25 cellular contexts compared by ENCODE assay signal in the genomic region with DNA sequence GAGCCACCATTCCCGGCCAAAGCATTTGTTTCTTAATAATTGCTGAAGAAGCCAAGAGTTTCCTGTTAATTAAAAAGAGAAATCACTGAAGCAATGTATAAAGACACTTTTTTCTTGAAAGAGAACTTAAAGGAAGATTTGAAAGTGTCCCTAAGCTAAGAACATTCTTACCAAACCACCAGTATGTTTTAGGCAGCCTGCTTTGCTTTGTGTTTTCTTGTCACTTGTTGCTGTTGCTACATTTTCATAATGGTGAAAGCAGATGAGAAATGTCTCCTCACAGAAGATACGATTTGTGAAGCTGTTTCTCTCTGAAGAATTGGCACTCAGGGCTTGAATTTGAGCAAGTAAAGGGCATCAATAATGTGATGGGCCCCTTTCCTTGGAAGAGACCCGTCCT.
"Had no signal": no experiment of that assay in that cellular context is flagged by ENCODE, and none has a peak within 500 bp of the region (broad histone marks: within the 10 kb centered on the region; RNA-seq: fewer than 3 reads in every experiment).

No MANE protein-coding gene starts in this region.

- H3K27ac ChIP-seq: colonic mucosa, dorsolateral prefrontal cortex, esophagus squamous epithelium, gastrocnemius medialis, neutrophil, pancreas, psoas muscle, tibial artery had no signal

- H3K9me3 ChIP-seq: colonic mucosa, esophagus squamous epithelium, gastrocnemius medialis, neutrophil, pancreas, psoas muscle, tibial artery had no signal

- H3K36me3 Mint-ChIP-seq: activated CD8-positive, alpha-beta memory T cell treated with anti-CD3 and anti-CD28 coated beads, Interleukin-2, amount 10 ng/mL, durations not matched to agents 7 days and 5 days had no signal

- ATAC-seq: gastrocnemius medialis, left ventricle myocardium superior, pancreas, psoas muscle, right cardiac atrium had no signal

- H3K4me1 ChIP-seq: colonic mucosa, pancreas had no signal

- H3K4me3 ChIP-seq: colonic mucosa, dorsolateral prefrontal cortex, esophagus squamous epithelium, gastrocnemius medialis, pancreas, psoas muscle, tibial artery had no signal

- H3K4me3 Mint-ChIP-seq: activated CD4-positive, alpha-beta memory T cell treated with anti-CD3 and anti-CD28 coated beads, Interleukin-2, amount 10 ng/mL, durations not matched to agents 7 days and 5 days; activated CD4-positive, alpha-beta T cell treated with anti-CD3 and anti-CD28 coated beads, Interleukin-2, amount 10 ng/mL, durations not matched to agents 24 days and 14 days; activated CD8-positive, alpha-beta memory T cell treated with anti-CD3 and anti-CD28 coated beads, Interleukin-2, amount 10 ng/mL, durations not matched to agents 7 days and 5 days; activated naive CD8-positive, alpha-beta T cell treated with anti-CD3 and anti-CD28 coated beads for 36 hours; endodermal cell; mesothelial cell of epicardium; nephron; stimulated activated effector memory CD8-positive, alpha-beta T cell treated with anti-CD3 and anti-CD28 coated beads, Interleukin-12 subunit alpha, Interleukin-12 subunit beta, amount 100 ng/mL, for 72 hours had no signal

- H3K27ac Mint-ChIP-seq: activated CD4-positive, alpha-beta memory T cell treated with anti-CD3 and anti-CD28 coated beads, Interleukin-2, amount 10 ng/mL, durations not matched to agents 7 days and 5 days; activated CD8-positive, alpha-beta memory T cell treated with anti-CD3 and anti-CD28 coated beads, Interleukin-2, amount 10 ng/mL, durations not matched to agents 7 days and 5 days; activated naive CD8-positive, alpha-beta T cell treated with anti-CD3 and anti-CD28 coated beads for 36 hours; activated T-helper 2 cell treated with anti-CD3 and anti-CD28 coated beads, Interferon-gamma antibody, Interleukin-2, Interleukin-4, amounts not matched to agents 10 μg/mL and 5 μg/mL and 100 μg/mL, durations not matched to agents 14 hours and 24 hours and 36 hours; endodermal cell; stimulated activated naive CD8-positive, alpha-beta T cell treated with anti-CD3 and anti-CD28 coated beads, Interleukin-15, amount 100 ng/mL, for 72 hours had no signal

- H3K36me3 ChIP-seq: colonic mucosa, gastrocnemius medialis, neutrophil, pancreas had no signal

- H3K9me3 Mint-ChIP-seq: activated CD4-positive, alpha-beta memory T cell treated with anti-CD3 and anti-CD28 coated beads, Interleukin-2, amount 10 ng/mL, durations not matched to agents 7 days and 5 days; activated naive CD8-positive, alpha-beta T cell treated with anti-CD3 and anti-CD28 coated beads for 36 hours; endodermal cell; mesothelial cell of epicardium; nephron; stimulated activated effector memory CD8-positive, alpha-beta T cell treated with anti-CD3 and anti-CD28 coated beads, Interleukin-12 subunit alpha, Interleukin-12 subunit beta, amount 100 ng/mL, for 72 hours; stimulated activated naive CD8-positive, alpha-beta T cell treated with anti-CD3 and anti-CD28 coated beads, Interleukin-15, amount 100 ng/mL, for 72 hours had no signal

- H3K27me3 ChIP-seq: colonic mucosa, dorsolateral prefrontal cortex, esophagus squamous epithelium, gastrocnemius medialis, pancreas, tibial artery had no signal

- DNase-seq: activated T-cell treated with anti-CD3 and anti-CD28 coated beads for 4 hours, amniotic stem cell, colonic mucosa, dorsolateral prefrontal cortex, endodermal cell, esophagus squamous epithelium, gastrocnemius medialis, head of caudate nucleus, hypothalamus, left ventricle myocardium superior, mammary epithelial cell, pancreas, psoas muscle, right cardiac atrium, tibial artery had no signal
